Comparison of ENCODE assay signal across 1 cellular context in the genomic region with DNA sequence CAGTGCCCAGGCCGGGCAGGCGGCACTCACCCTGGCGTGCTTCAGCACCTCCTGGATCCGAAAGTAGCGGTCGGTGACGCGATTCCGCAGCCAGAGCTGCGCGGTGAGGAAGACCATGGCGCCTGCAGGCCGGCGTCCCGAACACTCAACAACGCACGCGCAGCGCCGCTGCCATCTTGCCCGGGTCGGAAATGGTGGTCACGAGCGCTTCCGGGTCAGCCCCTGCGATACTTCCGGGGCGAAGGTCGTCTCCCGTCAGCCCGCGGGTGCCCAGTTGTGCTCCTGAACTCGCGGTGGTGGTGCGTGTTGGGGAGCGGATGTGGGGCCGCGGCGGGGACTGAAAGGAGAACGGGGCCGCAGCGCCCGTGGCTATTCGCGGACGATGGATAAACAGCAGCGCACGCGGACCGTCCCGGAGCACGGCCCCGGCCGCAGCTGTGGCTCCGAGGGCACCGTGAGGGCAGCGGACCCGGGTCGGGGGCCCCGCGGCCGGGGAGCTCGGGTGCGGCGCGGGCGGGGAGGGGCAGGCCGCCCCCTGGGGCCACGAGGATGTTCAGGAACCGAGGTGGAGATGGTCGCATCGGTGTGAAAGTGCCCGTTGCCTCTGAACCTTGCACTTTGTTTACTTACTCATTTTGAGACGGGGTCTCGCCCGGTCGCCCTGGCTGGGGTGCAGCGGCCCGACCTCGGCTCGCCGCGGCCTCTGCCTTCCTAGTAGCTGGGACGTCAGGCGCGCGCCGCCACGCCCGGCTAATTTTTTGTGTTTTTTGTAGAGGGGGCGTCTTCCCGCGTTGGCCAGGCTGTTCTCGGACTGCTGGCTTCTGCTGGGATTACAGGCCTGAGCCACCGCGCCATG.
TF ChIP-seq lines count a peak whose summit lies in the region.

A gene (minus strand): TSS at position 193 of the 856 bp plus-strand sequence. CDS start 76 bp downstream, at position 117.

TF ChIP-seq in K562, 482 proteins besides CTCF, POLR2A, EP300 and RAD21 (continued from another document and continues in another):
- TF ChIP-seq, protein P1, sequence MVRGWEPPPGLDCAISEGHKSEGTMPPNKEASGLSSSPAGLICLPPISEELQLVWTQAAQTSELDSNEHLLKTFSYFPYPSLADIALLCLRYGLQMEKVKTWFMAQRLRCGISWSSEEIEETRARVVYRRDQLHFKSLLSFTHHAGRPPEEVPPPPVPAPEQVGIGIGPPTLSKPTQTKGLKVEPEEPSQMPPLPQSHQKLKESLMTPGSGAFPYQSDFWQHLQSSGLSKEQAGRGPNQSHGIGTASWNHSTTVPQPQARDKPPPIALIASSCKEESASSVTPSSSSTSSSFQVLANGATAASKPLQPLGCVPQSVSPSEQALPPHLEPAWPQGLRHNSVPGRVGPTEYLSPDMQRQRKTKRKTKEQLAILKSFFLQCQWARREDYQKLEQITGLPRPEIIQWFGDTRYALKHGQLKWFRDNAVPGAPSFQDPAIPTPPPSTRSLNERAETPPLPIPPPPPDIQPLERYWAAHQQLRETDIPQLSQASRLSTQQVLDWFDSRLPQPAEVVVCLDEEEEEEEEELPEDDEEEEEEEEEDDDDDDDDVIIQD (CRISPR knock-in tag; IDR thresholded peaks at IDR 0.05): 0 out of 2 replicates have a peak, but pooled peaks have one; percentile 12
- TF ChIP-seq SOX6 (IDR thresholded peaks at IDR 0.05) (peak; percentile 53), JUND (IDR thresholded peaks at IDR 0.05; ENCODE audit: borderline replicate concordance, low read depth, low read length) (peak; percentile 76), JUND (tag; IDR thresholded peaks at IDR 0.05; ENCODE audit: borderline replicate concordance, low read depth, low read length) (no peak; the same call in 2 of the 3 replicates), DPF2 (IDR thresholded peaks at IDR 0.05) (0 out of 2 replicates have a peak, but pooled peaks have one; percentile 19), FIP1L1 (IDR thresholded peaks at IDR 0.05; ENCODE audit: low read depth, low read length, poor library complexity, severe bottlenecking) (peak; percentile 80), SPI1 (IDR thresholded peaks at IDR 0.05; ENCODE audit: borderline replicate concordance, low read depth, low read length) (no peak), HNRNPLL (IDR thresholded peaks at IDR 0.05; ENCODE audit: low read depth, low read length, poor library complexity, severe bottlenecking) (peak; percentile 57), ZNF668 (CRISPR knock-in tag; IDR thresholded peaks at IDR 0.05) (no peak), TEAD2 (tag; IDR thresholded peaks at IDR 0.05) (no peak), BRCA1 (IDR thresholded peaks at IDR 0.05) (no peak), BRCA1 (CRISPR knock-in tag; IDR thresholded peaks at IDR 0.05) (0 out of 2 replicates have a peak, but pooled peaks have one; percentile 41), ZC3H4 (CRISPR knock-in tag; IDR thresholded peaks at IDR 0.05; ENCODE audit: borderline replicate concordance) (peak; percentile 51; the same call in 1 of the 2 replicates), NFIX (CRISPR knock-in tag; IDR thresholded peaks at IDR 0.05; ENCODE audit: low read depth) (no peak), L3MBTL2 (IDR thresholded peaks at IDR 0.05) (peak; percentile 82), ETV1 (tag; conservative IDR thresholded peaks at IDR 0.05; ENCODE audit: low read depth) (peak; percentile 64), MBD2 (IDR thresholded peaks at IDR 0.05; ENCODE audit: borderline replicate concordance, low read depth) (peak; percentile 94), PURB (CRISPR knock-in tag; IDR thresholded peaks at IDR 0.05; ENCODE audit: low read depth) (no peak), MEIS2 (IDR thresholded peaks at IDR 0.05; ENCODE audit: partially characterized antibody) (peak; percentile 65), CBFB (CRISPR knock-in tag; IDR thresholded peaks at IDR 0.05) (no peak; the same call in 1 of the 2 replicates), ARHGAP35 (IDR thresholded peaks at IDR 0.05; ENCODE audit: partially characterized antibody) (no peak), ZNF263 (CRISPR knock-in tag; IDR thresholded peaks at IDR 0.05; ENCODE audit: borderline replicate concordance) (peak; percentile 78), FOXM1 (IDR thresholded peaks at IDR 0.05; ENCODE audit: low read depth) (no peak), FOXM1 (CRISPR knock-in tag; IDR thresholded peaks at IDR 0.05; ENCODE audit: low read depth) (peak; percentile 82; the same call in 1 of the 2 replicates), SLC30A9 (CRISPR knock-in tag; IDR thresholded peaks at IDR 0.05) (no peak), SAP30 (IDR thresholded peaks at IDR 0.05; ENCODE audit: borderline replicate concordance, insufficient read depth, low read depth, low read length, poor library complexity, severe bottlenecking) (peak; percentile 71), POLR2AphosphoS5 (IDR thresholded peaks at IDR 0.05; ENCODE audit: control insufficient read depth, insufficient read depth, low read depth, low read length) (peak; percentile 97), KLF1 (tag; IDR thresholded peaks at IDR 0.05) (0 out of 2 replicates have a peak, but pooled peaks have one; percentile 15), CREM (IDR thresholded peaks at IDR 0.05; ENCODE audit: low read depth) (peak; percentile 94), NRF1 (conservative IDR thresholded peaks at IDR 0.05 in 1 of 2, IDR thresholded peaks at IDR 0.05 in 1 of 2) (peak; percentile 93 to 95), RCOR1 (IDR thresholded peaks at IDR 0.05; ENCODE audit: borderline replicate concordance in 1 of 2, low read depth in 2 of 2, low read length in 2 of 2) (peak in 1 of 2 experiments; percentile 56; a peak in 1 of 4 replicates), BHLHE40 (IDR thresholded peaks at IDR 0.05; ENCODE audit: low read length) (peak; percentile 73), DIDO1 (tag; IDR thresholded peaks at IDR 0.05; ENCODE audit: low read depth) (peak; percentile 95), HLTF (IDR thresholded peaks at IDR 0.05) (no peak; the same call in 1 of the 2 replicates), ZNF175 (CRISPR knock-in tag; IDR thresholded peaks at IDR 0.05; ENCODE audit: low read depth) (no peak; the same call in 1 of the 2 replicates), KAT7 (CRISPR knock-in tag; IDR thresholded peaks at IDR 0.05; ENCODE audit: borderline replicate concordance) (peak; percentile 93; the same call in 1 of the 2 replicates), ZNF232 (CRISPR knock-in tag; IDR thresholded peaks at IDR 0.05) (no peak), CHCHD3 (CRISPR knock-in tag; IDR thresholded peaks at IDR 0.05) (no peak), ZNF354B (CRISPR knock-in tag; IDR thresholded peaks at IDR 0.05) (no peak), PHF21A (IDR thresholded peaks at IDR 0.05; ENCODE audit: borderline replicate concordance, low read depth) (no peak), SRSF7 (optimal IDR thresholded peaks at IDR 0.05; ENCODE audit: low read depth, low read length) (no peak), PCBP1 (IDR thresholded peaks at IDR 0.05; ENCODE audit: low read depth, low read length, poor library complexity, severe bottlenecking) (peak; percentile 98), YY1 (IDR thresholded peaks at IDR 0.05; ENCODE audit: borderline replicate concordance in 1 of 3, control insufficient read depth in 1 of 3, extremely low read depth in 1 of 3, insufficient read depth in 3 of 3, insufficient read length in 1 of 3, insufficient replicate concordance in 2 of 3, low read depth in 1 of 3, low read length in 2 of 3) (peak; percentile 90 to 98 (median 98)), ETS2 (tag; IDR thresholded peaks at IDR 0.05; ENCODE audit: borderline replicate concordance, poor library complexity, severe bottlenecking) (peak; percentile 64), EP400 (IDR thresholded peaks at IDR 0.05) (peak; percentile 99), NR2C1 (IDR thresholded peaks at IDR 0.05) (peak; percentile 100), NR2C1 (tag; IDR thresholded peaks at IDR 0.05) (peak; percentile 100), ZNF274 (IDR thresholded peaks at IDR 0.05; ENCODE audit: borderline replicate concordance, low read depth, low read length) (no peak), ZNF644 (tag; IDR thresholded peaks at IDR 0.05; ENCODE audit: low read depth) (peak; percentile 72; the same call in 1 of the 2 replicates), KDM2B (CRISPR knock-in tag; IDR thresholded peaks at IDR 0.05) (no peak)
- TF ChIP-seq, protein P2, sequence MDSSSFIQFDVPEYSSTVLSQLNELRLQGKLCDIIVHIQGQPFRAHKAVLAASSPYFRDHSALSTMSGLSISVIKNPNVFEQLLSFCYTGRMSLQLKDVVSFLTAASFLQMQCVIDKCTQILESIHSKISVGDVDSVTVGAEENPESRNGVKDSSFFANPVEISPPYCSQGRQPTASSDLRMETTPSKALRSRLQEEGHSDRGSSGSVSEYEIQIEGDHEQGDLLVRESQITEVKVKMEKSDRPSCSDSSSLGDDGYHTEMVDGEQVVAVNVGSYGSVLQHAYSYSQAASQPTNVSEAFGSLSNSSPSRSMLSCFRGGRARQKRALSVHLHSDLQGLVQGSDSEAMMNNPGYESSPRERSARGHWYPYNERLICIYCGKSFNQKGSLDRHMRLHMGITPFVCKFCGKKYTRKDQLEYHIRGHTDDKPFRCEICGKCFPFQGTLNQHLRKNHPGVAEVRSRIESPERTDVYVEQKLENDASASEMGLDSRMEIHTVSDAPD (CRISPR knock-in tag; IDR thresholded peaks at IDR 0.05): no peak
- TF ChIP-seq, protein P3, sequence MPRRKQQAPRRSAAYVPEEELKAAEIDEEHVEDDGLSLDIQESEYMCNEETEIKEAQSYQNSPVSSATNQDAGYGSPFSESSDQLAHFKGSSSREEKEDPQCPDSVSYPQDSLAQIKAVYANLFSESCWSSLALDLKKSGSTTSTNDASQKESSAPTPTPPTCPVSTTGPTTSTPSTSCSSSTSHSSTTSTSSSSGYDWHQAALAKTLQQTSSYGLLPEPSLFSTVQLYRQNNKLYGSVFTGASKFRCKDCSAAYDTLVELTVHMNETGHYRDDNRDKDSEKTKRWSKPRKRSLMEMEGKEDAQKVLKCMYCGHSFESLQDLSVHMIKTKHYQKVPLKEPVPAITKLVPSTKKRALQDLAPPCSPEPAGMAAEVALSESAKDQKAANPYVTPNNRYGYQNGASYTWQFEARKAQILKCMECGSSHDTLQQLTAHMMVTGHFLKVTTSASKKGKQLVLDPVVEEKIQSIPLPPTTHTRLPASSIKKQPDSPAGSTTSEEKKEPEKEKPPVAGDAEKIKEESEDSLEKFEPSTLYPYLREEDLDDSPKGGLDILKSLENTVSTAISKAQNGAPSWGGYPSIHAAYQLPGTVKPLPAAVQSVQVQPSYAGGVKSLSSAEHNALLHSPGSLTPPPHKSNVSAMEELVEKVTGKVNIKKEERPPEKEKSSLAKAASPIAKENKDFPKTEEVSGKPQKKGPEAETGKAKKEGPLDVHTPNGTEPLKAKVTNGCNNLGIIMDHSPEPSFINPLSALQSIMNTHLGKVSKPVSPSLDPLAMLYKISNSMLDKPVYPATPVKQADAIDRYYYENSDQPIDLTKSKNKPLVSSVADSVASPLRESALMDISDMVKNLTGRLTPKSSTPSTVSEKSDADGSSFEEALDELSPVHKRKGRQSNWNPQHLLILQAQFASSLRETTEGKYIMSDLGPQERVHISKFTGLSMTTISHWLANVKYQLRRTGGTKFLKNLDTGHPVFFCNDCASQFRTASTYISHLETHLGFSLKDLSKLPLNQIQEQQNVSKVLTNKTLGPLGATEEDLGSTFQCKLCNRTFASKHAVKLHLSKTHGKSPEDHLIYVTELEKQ (CRISPR knock-in tag; IDR thresholded peaks at IDR 0.05): no peak
- TF ChIP-seq, protein P4, sequence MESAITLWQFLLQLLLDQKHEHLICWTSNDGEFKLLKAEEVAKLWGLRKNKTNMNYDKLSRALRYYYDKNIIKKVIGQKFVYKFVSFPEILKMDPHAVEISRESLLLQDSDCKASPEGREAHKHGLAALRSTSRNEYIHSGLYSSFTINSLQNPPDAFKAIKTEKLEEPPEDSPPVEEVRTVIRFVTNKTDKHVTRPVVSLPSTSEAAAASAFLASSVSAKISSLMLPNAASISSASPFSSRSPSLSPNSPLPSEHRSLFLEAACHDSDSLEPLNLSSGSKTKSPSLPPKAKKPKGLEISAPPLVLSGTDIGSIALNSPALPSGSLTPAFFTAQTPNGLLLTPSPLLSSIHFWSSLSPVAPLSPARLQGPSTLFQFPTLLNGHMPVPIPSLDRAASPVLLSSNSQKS (CRISPR knock-in tag; IDR thresholded peaks at IDR 0.05): no peak
- TF ChIP-seq, protein P5, sequence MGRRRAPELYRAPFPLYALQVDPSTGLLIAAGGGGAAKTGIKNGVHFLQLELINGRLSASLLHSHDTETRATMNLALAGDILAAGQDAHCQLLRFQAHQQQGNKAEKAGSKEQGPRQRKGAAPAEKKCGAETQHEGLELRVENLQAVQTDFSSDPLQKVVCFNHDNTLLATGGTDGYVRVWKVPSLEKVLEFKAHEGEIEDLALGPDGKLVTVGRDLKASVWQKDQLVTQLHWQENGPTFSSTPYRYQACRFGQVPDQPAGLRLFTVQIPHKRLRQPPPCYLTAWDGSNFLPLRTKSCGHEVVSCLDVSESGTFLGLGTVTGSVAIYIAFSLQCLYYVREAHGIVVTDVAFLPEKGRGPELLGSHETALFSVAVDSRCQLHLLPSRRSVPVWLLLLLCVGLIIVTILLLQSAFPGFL (CRISPR knock-in tag; IDR thresholded peaks at IDR 0.05): peak; percentile 66; the same call in 1 of the 2 replicates
- TF ChIP-seq, protein P6, sequence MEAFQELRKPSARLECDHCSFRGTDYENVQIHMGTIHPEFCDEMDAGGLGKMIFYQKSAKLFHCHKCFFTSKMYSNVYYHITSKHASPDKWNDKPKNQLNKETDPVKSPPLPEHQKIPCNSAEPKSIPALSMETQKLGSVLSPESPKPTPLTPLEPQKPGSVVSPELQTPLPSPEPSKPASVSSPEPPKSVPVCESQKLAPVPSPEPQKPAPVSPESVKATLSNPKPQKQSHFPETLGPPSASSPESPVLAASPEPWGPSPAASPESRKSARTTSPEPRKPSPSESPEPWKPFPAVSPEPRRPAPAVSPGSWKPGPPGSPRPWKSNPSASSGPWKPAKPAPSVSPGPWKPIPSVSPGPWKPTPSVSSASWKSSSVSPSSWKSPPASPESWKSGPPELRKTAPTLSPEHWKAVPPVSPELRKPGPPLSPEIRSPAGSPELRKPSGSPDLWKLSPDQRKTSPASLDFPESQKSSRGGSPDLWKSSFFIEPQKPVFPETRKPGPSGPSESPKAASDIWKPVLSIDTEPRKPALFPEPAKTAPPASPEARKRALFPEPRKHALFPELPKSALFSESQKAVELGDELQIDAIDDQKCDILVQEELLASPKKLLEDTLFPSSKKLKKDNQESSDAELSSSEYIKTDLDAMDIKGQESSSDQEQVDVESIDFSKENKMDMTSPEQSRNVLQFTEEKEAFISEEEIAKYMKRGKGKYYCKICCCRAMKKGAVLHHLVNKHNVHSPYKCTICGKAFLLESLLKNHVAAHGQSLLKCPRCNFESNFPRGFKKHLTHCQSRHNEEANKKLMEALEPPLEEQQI (IDR thresholded peaks at IDR 0.05): 0 out of 2 replicates have a peak, but pooled peaks have one; percentile 20
- TF ChIP-seq, protein P7, sequence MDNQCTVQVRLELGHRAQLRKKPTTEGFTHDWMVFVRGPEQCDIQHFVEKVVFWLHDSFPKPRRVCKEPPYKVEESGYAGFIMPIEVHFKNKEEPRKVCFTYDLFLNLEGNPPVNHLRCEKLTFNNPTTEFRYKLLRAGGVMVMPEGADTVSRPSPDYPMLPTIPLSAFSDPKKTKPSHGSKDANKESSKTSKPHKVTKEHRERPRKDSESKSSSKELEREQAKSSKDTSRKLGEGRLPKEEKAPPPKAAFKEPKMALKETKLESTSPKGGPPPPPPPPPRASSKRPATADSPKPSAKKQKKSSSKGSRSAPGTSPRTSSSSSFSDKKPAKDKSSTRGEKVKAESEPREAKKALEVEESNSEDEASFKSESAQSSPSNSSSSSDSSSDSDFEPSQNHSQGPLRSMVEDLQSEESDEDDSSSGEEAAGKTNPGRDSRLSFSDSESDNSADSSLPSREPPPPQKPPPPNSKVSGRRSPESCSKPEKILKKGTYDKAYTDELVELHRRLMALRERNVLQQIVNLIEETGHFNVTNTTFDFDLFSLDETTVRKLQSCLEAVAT (IDR thresholded peaks at IDR 0.05): 0 out of 4 replicates have a peak, but pooled peaks of 1 of the 2 experiments have one; percentile 13
